1 cellular context compared by ENCODE assay signal in genomic region chr6:5133943-5134342, GRCh38.
TF ChIP-seq lines count a peak whose summit lies in the region.

No MANE protein-coding gene starts in this region.

TF ChIP-seq in GM12878, 131 proteins besides CTCF, POLR2A, EP300 and RAD21 (continued from another document):
- TF ChIP-seq E2F8 (IDR thresholded peaks at IDR 0.05; ENCODE audit: low read depth, partially characterized antibody) = no peak
- TF ChIP-seq LARP7 (IDR thresholded peaks at IDR 0.05) = no peak
- no peak for TF ChIP-seq PAX5 (IDR thresholded peaks at IDR 0.05; ENCODE audit: borderline replicate concordance, low read depth, low read length)
- no peak for TF ChIP-seq IKZF1 (conservative IDR thresholded peaks at IDR 0.05)
- no peak for TF ChIP-seq SIX5 (IDR thresholded peaks at IDR 0.05; ENCODE audit: low read depth, low read length, severe bottlenecking)
- TF ChIP-seq SMAD1 (IDR thresholded peaks at IDR 0.05; ENCODE audit: low read depth, partially characterized antibody) = no peak
- TF ChIP-seq RELA (IDR thresholded peaks at IDR 0.05; ENCODE audit: borderline replicate concordance, partially characterized antibody) = no peak
- TF ChIP-seq, protein P1, sequence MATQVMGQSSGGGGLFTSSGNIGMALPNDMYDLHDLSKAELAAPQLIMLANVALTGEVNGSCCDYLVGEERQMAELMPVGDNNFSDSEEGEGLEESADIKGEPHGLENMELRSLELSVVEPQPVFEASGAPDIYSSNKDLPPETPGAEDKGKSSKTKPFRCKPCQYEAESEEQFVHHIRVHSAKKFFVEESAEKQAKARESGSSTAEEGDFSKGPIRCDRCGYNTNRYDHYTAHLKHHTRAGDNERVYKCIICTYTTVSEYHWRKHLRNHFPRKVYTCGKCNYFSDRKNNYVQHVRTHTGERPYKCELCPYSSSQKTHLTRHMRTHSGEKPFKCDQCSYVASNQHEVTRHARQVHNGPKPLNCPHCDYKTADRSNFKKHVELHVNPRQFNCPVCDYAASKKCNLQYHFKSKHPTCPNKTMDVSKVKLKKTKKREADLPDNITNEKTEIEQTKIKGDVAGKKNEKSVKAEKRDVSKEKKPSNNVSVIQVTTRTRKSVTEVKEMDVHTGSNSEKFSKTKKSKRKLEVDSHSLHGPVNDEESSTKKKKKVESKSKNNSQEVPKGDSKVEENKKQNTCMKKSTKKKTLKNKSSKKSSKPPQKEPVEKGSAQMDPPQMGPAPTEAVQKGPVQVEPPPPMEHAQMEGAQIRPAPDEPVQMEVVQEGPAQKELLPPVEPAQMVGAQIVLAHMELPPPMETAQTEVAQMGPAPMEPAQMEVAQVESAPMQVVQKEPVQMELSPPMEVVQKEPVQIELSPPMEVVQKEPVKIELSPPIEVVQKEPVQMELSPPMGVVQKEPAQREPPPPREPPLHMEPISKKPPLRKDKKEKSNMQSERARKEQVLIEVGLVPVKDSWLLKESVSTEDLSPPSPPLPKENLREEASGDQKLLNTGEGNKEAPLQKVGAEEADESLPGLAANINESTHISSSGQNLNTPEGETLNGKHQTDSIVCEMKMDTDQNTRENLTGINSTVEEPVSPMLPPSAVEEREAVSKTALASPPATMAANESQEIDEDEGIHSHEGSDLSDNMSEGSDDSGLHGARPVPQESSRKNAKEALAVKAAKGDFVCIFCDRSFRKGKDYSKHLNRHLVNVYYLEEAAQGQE (IDR thresholded peaks at IDR 0.05; ENCODE audit: low read depth, low read length) = no peak
- no peak for TF ChIP-seq IRF5 (IDR thresholded peaks at IDR 0.05; ENCODE audit: borderline replicate concordance)
- no peak for TF ChIP-seq MTA2 (IDR thresholded peaks at IDR 0.05; ENCODE audit: low read depth)
- TF ChIP-seq, protein P2, sequence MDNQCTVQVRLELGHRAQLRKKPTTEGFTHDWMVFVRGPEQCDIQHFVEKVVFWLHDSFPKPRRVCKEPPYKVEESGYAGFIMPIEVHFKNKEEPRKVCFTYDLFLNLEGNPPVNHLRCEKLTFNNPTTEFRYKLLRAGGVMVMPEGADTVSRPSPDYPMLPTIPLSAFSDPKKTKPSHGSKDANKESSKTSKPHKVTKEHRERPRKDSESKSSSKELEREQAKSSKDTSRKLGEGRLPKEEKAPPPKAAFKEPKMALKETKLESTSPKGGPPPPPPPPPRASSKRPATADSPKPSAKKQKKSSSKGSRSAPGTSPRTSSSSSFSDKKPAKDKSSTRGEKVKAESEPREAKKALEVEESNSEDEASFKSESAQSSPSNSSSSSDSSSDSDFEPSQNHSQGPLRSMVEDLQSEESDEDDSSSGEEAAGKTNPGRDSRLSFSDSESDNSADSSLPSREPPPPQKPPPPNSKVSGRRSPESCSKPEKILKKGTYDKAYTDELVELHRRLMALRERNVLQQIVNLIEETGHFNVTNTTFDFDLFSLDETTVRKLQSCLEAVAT (IDR thresholded peaks at IDR 0.05) = no peak
- no peak for TF ChIP-seq BRCA1 (IDR thresholded peaks at IDR 0.05; ENCODE audit: low read depth, low read length)
- no peak for TF ChIP-seq ZBED1 (IDR thresholded peaks at IDR 0.05; ENCODE audit: borderline replicate concordance)
- TF ChIP-seq ATF2 (IDR thresholded peaks at IDR 0.05; ENCODE audit: low read length) = no peak
